Comparison of ENCODE assay signal across 8 cellular contexts in the genomic region with DNA sequence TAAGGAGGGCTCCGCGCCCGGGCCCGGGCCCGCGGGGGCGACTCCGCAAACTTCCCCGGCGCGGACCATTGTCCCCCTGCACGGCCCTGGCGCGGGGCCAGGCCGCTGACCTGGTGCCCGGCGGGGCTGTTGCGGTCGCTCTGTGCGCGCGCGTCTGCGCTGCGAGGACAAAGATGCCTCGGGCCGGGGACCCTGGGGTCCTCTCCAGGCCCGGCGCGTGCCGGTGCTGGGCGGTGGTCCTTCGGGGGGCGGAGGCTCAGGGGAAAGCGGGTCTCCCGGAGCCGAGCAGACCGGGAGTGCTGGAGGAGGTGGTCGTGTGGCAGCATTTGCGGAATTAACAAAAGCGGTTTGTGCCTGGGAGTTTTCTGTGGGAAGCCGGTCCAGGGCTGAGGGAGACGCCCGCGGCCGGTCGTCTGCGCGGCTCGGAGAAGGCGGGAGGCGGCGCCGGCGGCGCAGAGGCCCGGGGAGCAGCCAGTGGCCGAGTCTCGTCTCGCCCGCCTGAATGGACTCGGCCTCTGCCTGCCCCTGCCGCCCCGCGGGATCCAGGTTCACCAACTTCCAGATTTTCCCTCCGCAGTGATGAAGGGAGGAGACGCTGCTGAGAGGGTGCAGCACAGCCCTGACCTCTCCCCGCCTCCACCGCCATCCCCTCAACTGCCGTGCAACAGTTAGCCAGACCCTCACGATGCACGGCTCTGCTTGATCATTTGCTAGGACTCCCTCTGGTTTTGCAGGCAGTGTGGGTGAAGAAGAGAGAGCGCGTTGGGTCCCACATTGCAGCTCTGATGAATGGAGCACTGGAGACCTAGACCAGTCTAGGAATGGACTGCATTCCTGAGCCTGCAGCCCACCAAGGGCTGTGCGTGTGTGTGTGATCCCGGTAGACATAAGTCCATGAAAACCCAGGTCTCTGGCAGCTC. TPM values are rescaled to one million over a fixed set of nuclear protein-coding genes. Genes with fewer than 3 reads are reported as not detected.
A peak's percentile ranks its signal among the peaks of the same experiment; 100 is the strongest.
DNase-seq lines count a peak whose midpoint lies in the region; ATAC-seq and TF ChIP-seq lines count a peak whose summit lies in the region.

No MANE protein-coding gene starts in this region.

- H3K4me3 Mint-ChIP-seq in activated T-cell treated with anti-CD3 and anti-CD28 coated beads, Interleukin-2, amount 50 U/mL, for 24 hours, result peak overlapping the region; percentile 80
- H3K4me3 Mint-ChIP-seq in nephron progenitor cell, result peak overlapping the region; percentile 91

- TF ChIP-seq CTCF in BJ (IDR thresholded peaks at IDR 0.05; ENCODE audit: insufficient read depth, low read depth, low read length) (no peak), Loucy (conservative IDR thresholded peaks at IDR 0.05; ENCODE audit: low read length) (no peak), fibroblast of villous mesenchyme (IDR thresholded peaks at IDR 0.05; ENCODE audit: insufficient read depth, low read depth, low read length) (no peak), nephron progenitor cell (IDR thresholded peaks at IDR 0.05) (no peak)

- peaks cover 22% of the 10 kb centered on the region for H3K4me1 ChIP-seq in Loucy (ENCODE audit: insufficient read depth, low read length, poor library complexity, severe bottlenecking)

- peak overlapping the region; percentile 45 for H3K27ac Mint-ChIP-seq in activated T-cell treated with anti-CD3 and anti-CD28 coated beads, Interleukin-2, amount 50 U/mL, for 24 hours
- H3K27ac Mint-ChIP-seq in nephron progenitor cell, result peak overlapping the region; percentile 64

- DNase-seq in BJ (ENCODE audit: low read depth) (no peak), fibroblast of villous mesenchyme (ENCODE audit: low read depth) (peak; percentile 21), nephron progenitor cell (peak; percentile 63), NCI-H187 treated with DMSO at 0.1 percent for 48 hours (lab: John Stamatoyannopoulos, UW) (no peak)
- DNase-seq in activated T-cell treated with anti-CD3 and anti-CD28 coated beads, Interleukin-2, amount 50 U/mL, for 24 hours, result peak; percentile 49

- no peaks in the 10 kb centered on the region for H3F3A ChIP-seq in Loucy (ENCODE audit: low read depth)

- no peaks in the 10 kb centered on the region for H3K9me2 ChIP-seq in Loucy (replicated peaks; ENCODE audit: low read depth, low read length)

- H3K9ac ChIP-seq in Loucy (ENCODE audit: low read depth, low read length, poor library complexity, severe bottlenecking), result peak overlapping the region; percentile 61

- peak overlapping the region; percentile 86 for H2AFZ ChIP-seq in Loucy (ENCODE audit: low read length)

- H3K36me3 Mint-ChIP-seq in activated T-cell treated with anti-CD3 and anti-CD28 coated beads, Interleukin-2, amount 50 U/mL, for 24 hours (ENCODE audit: low read depth), result no peaks in the 10 kb centered on the region
- H3K36me3 Mint-ChIP-seq in nephron progenitor cell (ENCODE audit: low read depth), result peaks cover 21% of the 10 kb centered on the region

- no peaks in the 10 kb centered on the region for H3K36me3 ChIP-seq in BJ (ENCODE audit: control insufficient read depth, insufficient read depth, low read length)
- H3K36me3 ChIP-seq in Loucy (ENCODE audit: insufficient read depth, low read length), result no peaks in the 10 kb centered on the region

- CTCF ChIA-PET in BJ (lab: Yijun Ruan, JAX), result no interaction called here

- H3K79me2 ChIP-seq in Loucy (ENCODE audit: insufficient read depth, low read length), result no peaks in the 10 kb centered on the region

- H3K9me3 Mint-ChIP-seq in activated T-cell treated with anti-CD3 and anti-CD28 coated beads, Interleukin-2, amount 50 U/mL, for 24 hours, result no peaks in the 10 kb centered on the region
- no peaks in the 10 kb centered on the region for H3K9me3 Mint-ChIP-seq in nephron progenitor cell

- H3K9me3 ChIP-seq in Loucy (ENCODE audit: insufficient read depth, low read depth, low read length), result no peaks in the 10 kb centered on the region

- POLR2A ChIA-PET in BJ (lab: Charles Lee), result no interaction called here

- peak overlapping the region; percentile 94 for H3K4me2 ChIP-seq in Loucy (ENCODE audit: low read depth, low read length, poor library complexity, severe bottlenecking)

- peak; percentile 11 for ATAC-seq in GM19324 (IDR thresholded peaks at IDR 0.05; ENCODE audit: low FRiP score, unreplicated experiment)
- ATAC-seq in GM21576 (IDR thresholded peaks at IDR 0.05; ENCODE audit: unreplicated experiment), result no peak

- H3K4me3 ChIP-seq in BJ (ENCODE audit: low read depth, low read length), result peak overlapping the region; percentile 57
- H3K4me3 ChIP-seq in Loucy (ENCODE audit: low read length, poor library complexity, severe bottlenecking), result peak overlapping the region; percentile 76
- peak overlapping the region; percentile 64 for H3K4me3 ChIP-seq in fibroblast of villous mesenchyme (ENCODE audit: low read depth, low read length)

- no peaks in the 10 kb centered on the region for H4K20me1 ChIP-seq in Loucy (ENCODE audit: insufficient read depth, low read length, poor library complexity, severe bottlenecking)

- peaks cover 48% of the 10 kb centered on the region for H3K27me3 Mint-ChIP-seq in activated T-cell treated with anti-CD3 and anti-CD28 coated beads, Interleukin-2, amount 50 U/mL, for 24 hours
- peaks cover 32% of the 10 kb centered on the region for H3K27me3 Mint-ChIP-seq in nephron progenitor cell (ENCODE audit: low read depth, poor library complexity)

- H3K27me3 ChIP-seq in BJ (ENCODE audit: control insufficient read depth, insufficient read depth, low read length) (peaks cover 7% of the 10 kb centered on the region), Loucy (ENCODE audit: insufficient read depth, low read length, poor library complexity, severe bottlenecking) (peaks cover 11% of the 10 kb centered on the region)

- H3K4me1 Mint-ChIP-seq in activated T-cell treated with anti-CD3 and anti-CD28 coated beads, Interleukin-2, amount 50 U/mL, for 24 hours (ENCODE audit: low read depth), result peaks cover 30% of the 10 kb centered on the region
- peaks cover 47% of the 10 kb centered on the region for H3K4me1 Mint-ChIP-seq in nephron progenitor cell

RNA-seq across cellular contexts. Expression of gene EFR3B, which starts 0.7 kb away (rescaled TPM):
- 0.11 and 0.18 TPM in 2 replicates for polyA plus RNA-seq in BJ (2011; rRNA removed)
- polyA minus RNA-seq in BJ (2011; rRNA and poly(A)+ RNA removed), result 0.31 and 0.76 TPM in 2 replicates
- under 0.01 TPM in 2 replicates for total RNA-seq in fibroblast of villous mesenchyme

Comparison
In these comparisons a context has a peak if more than half of its experiments do, and no peak if none do; other contexts are left out.
1. DNase-seq: peak in activated T-cell treated with anti-CD3 and anti-CD28 coated beads, Interleukin-2, amount 50 U/mL, for 24 hours (single experiment), fibroblast of villous mesenchyme (single experiment) and nephron progenitor cell (single experiment); none in BJ (single experiment) and NCI-H187 treated with DMSO at 0.1 percent for 48 hours (single experiment).
2. Peak in every context shown above with its lines, with median percentiles within 50 percentile points of each other: H3K4me3 ChIP-seq.